In the genomic region with DNA sequence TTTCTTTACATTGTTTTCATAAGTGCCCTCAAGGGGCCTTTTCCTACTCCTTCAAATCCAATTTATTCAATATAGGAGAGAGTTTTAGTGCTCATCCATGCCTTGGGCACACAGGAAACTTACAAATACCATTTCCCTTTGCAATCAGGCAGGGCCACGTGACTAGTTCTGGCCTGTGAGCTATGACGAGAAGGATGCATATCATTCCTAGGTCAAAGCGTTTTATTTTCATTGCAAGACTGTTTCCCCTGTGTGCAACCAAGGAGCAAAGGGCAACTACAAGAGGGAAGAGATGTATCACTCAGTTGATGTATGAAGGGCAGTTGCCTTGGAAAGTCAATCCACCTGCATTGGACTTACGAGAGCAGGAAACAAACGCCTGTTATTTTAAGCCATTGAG, we compare ENCODE assay signal across 2 cellular contexts.
TF ChIP-seq lines count a peak whose summit lies in the region.

No MANE protein-coding gene starts in this region.

TF ChIP-seq in HepG2, 621 proteins besides CTCF, POLR2A, EP300 and RAD21 (continues in another document):
- TF ChIP-seq, protein P1, sequence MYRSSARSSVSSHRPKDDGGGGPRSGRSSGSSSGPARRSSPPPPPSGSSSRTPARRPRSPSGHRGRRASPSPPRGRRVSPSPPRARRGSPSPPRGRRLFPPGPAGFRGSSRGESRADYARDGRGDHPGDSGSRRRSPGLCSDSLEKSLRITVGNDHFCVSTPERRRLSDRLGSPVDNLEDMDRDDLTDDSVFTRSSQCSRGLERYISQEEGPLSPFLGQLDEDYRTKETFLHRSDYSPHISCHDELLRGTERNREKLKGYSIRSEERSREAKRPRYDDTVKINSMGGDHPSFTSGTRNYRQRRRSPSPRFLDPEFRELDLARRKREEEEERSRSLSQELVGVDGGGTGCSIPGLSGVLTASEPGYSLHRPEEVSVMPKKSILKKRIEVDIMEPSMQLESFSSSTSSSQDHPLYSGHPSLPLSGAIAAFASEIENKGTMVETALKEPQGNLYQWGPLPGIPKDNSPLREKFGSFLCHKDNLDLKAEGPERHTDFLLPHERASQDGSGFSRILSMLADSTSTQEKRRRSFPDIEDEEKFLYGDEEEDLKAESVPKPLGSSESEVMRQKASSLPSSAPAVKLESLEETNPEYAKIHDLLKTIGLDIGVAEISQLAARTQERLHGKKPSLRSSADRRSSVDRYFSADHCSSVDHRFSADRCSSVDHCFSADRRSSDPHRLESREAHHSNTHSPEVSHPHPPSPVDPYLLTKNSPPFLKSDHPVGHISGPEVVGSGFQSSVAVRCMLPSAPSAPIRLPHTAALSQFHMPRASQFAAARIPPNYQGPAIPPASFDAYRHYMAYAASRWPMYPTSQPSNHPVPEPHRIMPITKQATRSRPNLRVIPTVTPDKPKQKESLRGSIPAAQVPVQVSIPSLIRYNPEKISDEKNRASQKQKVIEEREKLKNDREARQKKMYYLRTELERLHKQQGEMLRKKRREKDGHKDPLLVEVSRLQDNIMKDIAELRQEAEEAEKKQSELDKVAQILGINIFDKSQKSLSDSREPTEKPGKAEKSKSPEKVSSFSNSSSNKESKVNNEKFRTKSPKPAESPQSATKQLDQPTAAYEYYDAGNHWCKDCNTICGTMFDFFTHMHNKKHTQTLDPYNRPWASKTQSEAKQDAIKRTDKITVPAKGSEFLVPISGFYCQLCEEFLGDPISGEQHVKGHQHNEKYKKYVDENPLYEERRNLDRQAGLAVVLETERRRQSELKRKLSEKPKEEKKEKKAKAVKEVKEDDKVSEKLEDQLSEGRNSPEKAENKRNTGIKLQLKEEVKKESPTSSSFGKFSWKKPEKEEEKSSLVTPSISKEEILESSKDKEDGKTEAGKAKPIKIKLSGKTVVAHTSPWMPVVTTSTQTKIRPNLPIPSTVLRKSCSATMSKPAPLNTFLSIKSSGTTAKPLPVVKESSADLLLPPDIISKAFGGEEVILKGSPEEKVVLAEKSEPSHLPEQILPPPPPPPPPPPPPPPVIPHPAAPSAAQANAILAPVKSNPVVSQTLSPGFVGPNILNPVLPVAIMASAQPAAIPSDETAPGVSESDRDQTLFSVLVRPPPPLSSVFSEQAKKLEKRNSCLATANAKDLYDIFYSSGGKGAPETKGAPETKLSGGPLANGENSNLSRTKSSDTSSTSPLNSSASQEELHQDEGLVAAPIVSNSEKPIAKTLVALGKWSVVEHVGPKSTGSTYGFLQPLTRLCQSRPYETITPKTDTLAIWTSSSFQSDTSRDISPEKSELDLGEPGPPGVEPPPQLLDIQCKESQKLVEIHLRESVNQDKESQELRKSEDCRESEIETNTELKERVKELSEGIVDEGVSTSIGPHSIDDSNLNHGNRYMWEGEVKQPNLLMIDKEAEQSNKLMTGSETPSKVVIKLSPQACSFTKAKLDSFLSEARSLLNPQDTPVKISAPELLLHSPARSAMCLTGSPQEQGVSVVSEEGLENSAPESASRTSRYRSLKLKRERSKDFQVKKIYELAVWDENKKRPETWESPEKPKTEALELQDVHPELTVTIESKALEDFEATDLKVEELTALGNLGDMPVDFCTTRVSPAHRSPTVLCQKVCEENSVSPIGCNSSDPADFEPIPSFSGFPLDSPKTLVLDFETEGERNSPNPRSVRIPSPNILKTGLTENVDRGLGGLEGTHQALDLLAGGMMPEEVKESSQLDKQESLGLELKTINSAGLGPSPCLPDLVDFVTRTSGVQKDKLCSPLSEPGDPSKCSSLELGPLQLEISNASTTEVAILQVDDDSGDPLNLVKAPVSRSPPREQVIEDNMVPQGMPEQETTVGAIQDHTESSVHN (CRISPR knock-in tag; IDR thresholded peaks at IDR 0.05): no peak
- TF ChIP-seq, protein P2, sequence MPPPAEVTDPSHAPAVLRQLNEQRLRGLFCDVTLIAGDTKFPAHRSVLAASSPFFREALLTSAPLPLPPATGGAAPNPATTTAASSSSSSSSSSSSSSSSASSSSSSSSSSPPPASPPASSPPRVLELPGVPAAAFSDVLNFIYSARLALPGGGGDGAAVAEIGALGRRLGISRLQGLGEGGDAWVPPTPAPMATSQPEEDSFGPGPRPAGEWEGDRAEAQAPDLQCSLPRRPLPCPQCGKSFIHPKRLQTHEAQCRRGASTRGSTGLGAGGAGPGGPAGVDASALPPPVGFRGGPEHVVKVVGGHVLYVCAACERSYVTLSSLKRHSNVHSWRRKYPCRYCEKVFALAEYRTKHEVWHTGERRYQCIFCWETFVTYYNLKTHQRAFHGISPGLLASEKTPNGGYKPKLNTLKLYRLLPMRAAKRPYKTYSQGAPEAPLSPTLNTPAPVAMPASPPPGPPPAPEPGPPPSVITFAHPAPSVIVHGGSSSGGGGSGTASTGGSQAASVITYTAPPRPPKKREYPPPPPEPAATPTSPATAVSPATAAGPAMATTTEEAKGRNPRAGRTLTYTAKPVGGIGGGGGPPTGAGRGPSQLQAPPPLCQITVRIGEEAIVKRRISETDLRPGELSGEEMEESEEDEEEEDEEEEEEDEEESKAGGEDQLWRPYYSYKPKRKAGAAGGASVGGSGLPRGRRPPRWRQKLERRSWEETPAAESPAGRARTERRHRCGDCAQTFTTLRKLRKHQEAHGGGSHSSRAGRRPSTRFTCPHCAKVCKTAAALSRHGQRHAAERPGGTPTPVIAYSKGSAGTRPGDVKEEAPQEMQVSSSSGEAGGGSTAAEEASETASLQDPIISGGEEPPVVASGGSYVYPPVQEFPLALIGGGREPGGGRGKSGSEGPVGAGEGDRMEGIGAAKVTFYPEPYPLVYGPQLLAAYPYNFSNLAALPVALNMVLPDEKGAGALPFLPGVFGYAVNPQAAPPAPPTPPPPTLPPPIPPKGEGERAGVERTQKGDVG (CRISPR knock-in tag; IDR thresholded peaks at IDR 0.05; ENCODE audit: borderline replicate concordance): no peak
- TF ChIP-seq HDAC2 (CRISPR knock-in tag; IDR thresholded peaks at IDR 0.05) (no peak), ZNF558 (CRISPR knock-in tag; IDR thresholded peaks at IDR 0.05; ENCODE audit: borderline replicate concordance) (no peak), ZEB1 (IDR thresholded peaks at IDR 0.05; ENCODE audit: insufficient replicate concordance, low read depth) (no peak), DNMT1 (CRISPR knock-in tag; IDR thresholded peaks at IDR 0.05) (no peak), CHD2 (IDR thresholded peaks at IDR 0.05; ENCODE audit: low read depth, low read length) (no peak), POLR2G (IDR thresholded peaks at IDR 0.05; ENCODE audit: low read depth, low read length) (no peak), CHD4 (IDR thresholded peaks at IDR 0.05; ENCODE audit: borderline replicate concordance, low read length) (no peak), GABPA (IDR thresholded peaks at IDR 0.05; ENCODE audit: low read depth, low read length) (no peak), GABPA (CRISPR knock-in tag; IDR thresholded peaks at IDR 0.05; ENCODE audit: low read depth) (no peak), CHCHD3 (CRISPR knock-in tag; IDR thresholded peaks at IDR 0.05) (no peak), ZNF891 (CRISPR knock-in tag; IDR thresholded peaks at IDR 0.05) (no peak), ZNF501 (CRISPR knock-in tag; IDR thresholded peaks at IDR 0.05) (no peak)
- TF ChIP-seq, protein P3, sequence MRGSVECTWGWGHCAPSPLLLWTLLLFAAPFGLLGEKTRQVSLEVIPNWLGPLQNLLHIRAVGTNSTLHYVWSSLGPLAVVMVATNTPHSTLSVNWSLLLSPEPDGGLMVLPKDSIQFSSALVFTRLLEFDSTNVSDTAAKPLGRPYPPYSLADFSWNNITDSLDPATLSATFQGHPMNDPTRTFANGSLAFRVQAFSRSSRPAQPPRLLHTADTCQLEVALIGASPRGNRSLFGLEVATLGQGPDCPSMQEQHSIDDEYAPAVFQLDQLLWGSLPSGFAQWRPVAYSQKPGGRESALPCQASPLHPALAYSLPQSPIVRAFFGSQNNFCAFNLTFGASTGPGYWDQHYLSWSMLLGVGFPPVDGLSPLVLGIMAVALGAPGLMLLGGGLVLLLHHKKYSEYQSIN (CRISPR knock-in tag; IDR thresholded peaks at IDR 0.05; ENCODE audit: borderline replicate concordance): no peak

TF ChIP-seq in K562, 482 proteins besides CTCF, POLR2A, EP300 and RAD21:
- TF ChIP-seq, protein P4, sequence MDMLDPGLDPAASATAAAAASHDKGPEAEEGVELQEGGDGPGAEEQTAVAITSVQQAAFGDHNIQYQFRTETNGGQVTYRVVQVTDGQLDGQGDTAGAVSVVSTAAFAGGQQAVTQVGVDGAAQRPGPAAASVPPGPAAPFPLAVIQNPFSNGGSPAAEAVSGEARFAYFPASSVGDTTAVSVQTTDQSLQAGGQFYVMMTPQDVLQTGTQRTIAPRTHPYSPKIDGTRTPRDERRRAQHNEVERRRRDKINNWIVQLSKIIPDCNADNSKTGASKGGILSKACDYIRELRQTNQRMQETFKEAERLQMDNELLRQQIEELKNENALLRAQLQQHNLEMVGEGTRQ (CRISPR knock-in tag; IDR thresholded peaks at IDR 0.05): peak; percentile 59
- TF ChIP-seq ZBTB8A (IDR thresholded peaks at IDR 0.05; ENCODE audit: partially characterized antibody) (no peak), RAD51 (IDR thresholded peaks at IDR 0.05; ENCODE audit: borderline replicate concordance, low read depth) (peak; percentile 49; the same call in 1 of the 2 replicates)
- TF ChIP-seq, protein P5, sequence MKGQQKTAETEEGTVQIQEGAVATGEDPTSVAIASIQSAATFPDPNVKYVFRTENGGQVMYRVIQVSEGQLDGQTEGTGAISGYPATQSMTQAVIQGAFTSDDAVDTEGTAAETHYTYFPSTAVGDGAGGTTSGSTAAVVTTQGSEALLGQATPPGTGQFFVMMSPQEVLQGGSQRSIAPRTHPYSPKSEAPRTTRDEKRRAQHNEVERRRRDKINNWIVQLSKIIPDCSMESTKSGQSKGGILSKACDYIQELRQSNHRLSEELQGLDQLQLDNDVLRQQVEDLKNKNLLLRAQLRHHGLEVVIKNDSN (CRISPR knock-in tag; IDR thresholded peaks at IDR 0.05): peak; percentile 67
TF ChIP-seq in K562: peak in this region for 3.
